8 cellular contexts compared by ENCODE assay signal in the genomic region with DNA sequence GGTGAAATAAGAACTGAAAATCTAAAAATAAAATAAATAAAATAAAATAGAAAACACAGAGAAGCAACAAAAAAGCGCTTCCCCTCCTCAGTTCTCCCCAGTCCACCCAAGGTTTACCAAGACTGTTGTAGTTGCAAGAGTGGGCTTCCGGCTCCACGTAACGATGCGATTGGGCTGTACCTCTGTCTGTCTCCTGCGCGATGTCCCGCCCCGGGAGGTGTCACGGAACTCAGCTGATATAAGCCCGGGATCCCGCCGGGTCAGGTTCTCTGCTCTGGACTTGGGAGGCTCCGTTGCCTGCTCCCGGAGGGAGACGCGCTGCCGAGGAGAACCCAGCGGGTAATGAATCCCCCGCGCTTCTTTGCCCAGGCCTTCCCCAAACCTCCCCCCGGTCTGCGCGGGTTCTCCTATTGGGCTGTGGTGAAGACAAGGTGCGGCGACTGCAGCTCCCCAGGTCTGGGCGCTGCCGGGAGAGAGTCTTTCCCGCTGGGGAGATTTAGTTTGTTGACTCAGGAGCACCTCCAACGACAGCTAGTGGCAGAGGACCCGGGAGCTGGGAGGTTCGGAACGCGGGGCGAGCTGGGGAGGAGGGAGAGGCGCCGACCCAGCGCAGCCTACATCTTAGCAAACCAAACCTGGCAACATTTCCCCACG. TPM values are rescaled to one million over a fixed set of nuclear protein-coding genes. Genes with fewer than 3 reads are reported as not detected.
DNase-seq lines count a peak whose midpoint lies in the region; ATAC-seq and TF ChIP-seq lines count a peak whose summit lies in the region.

SLFN5 (plus strand) TSS at position 268 of the 654 bp plus-strand sequence. CDS start 15,619 bp downstream, outside the sequence.

- peak within 1 kb of the TSS; percentile 98 for H3K4me3 Mint-ChIP-seq in HFFc6
- H3K4me3 Mint-ChIP-seq in T-helper 2 cell treated with Interferon-gamma antibody and Interleukin-4, amounts not matched to agents 5 μg/mL and 100 μg/mL, for 36 hours: peak within 1 kb of the TSS; percentile 95

- peaks cover 68% of the 10 kb centered on the region for H3K4me1 Mint-ChIP-seq in HFFc6 (ENCODE audit: low read depth)
- H3K4me1 Mint-ChIP-seq in T-helper 2 cell treated with Interferon-gamma antibody and Interleukin-4, amounts not matched to agents 5 μg/mL and 100 μg/mL, for 36 hours (ENCODE audit: low read depth): peaks cover 56% of the 10 kb centered on the region

- H3K4me1 ChIP-seq in ascending aorta (peaks cover 9 to 26% of the 10 kb centered on the region in 2 donors), right cardiac atrium (ENCODE audit: control insufficient read depth, insufficient read depth, low read length) (peaks cover 2% of the 10 kb centered on the region), psoas muscle (peaks cover 25% of the 10 kb centered on the region), urinary bladder (ENCODE audit: insufficient read depth) (no peaks in the 10 kb centered on the region)

- TF ChIP-seq CTCF in GM10266 (IDR thresholded peaks at IDR 0.05; ENCODE audit: control insufficient read depth, insufficient read depth, low read depth, missing control alignments) (no peak), HFFc6 (IDR thresholded peaks at IDR 0.05) (no peak), NB4 (IDR thresholded peaks at IDR 0.05; ENCODE audit: low read depth, low read length) (no peak), ascending aorta (IDR thresholded peaks at IDR 0.05) (no peak), psoas muscle (IDR thresholded peaks at IDR 0.05) (no peak)

- TF ChIP-seq POLR2A in NB4 (IDR thresholded peaks at IDR 0.05; ENCODE audit: extremely low read depth, insufficient read length): peak; percentile 58

- WGBS in right cardiac atrium: under 1% methylated on average over 39 of the region's 39 CpGs
- WGBS in psoas muscle, 3 donors: 0 to 1% (median 0%) methylated on average over 39 of the region's 39 CpGs
- under 1% methylated on average over 39 of the region's 39 CpGs for WGBS in urinary bladder

- peak; percentile 97 to 98 for ATAC-seq in right cardiac atrium
- peak; percentile 93 to 96 (median 94) for ATAC-seq in psoas muscle

- H3K36me3 Mint-ChIP-seq in HFFc6 (ENCODE audit: low read depth): peaks cover 11% of the 10 kb centered on the region
- H3K36me3 Mint-ChIP-seq in T-helper 2 cell treated with Interferon-gamma antibody and Interleukin-4, amounts not matched to agents 5 μg/mL and 100 μg/mL, for 36 hours (ENCODE audit: low read depth): peaks cover 67% of the 10 kb centered on the region

- DNase-seq in GM10266 (ENCODE audit: extremely low spot score): peak; percentile 94
- peak; percentile 93 for DNase-seq in HFFc6
- DNase-seq in NB4 (ENCODE audit: low read depth): peak; percentile 82
- peak; percentile 89 for DNase-seq in T-helper 2 cell treated with Interferon-gamma antibody and Interleukin-4, amounts not matched to agents 5 μg/mL and 100 μg/mL, for 36 hours (ENCODE audit: low spot score)
- DNase-seq in ascending aorta (ENCODE audit: low spot score in 2 of 2): peak; percentile 93 to 98
- peak; percentile 93 to 98 (median 97) for DNase-seq in right cardiac atrium
- DNase-seq in psoas muscle: peak; percentile 93 to 96

- H3K27ac ChIP-seq in ascending aorta (peak within 1 kb of the TSS; percentile 96 to 97), right cardiac atrium (ENCODE audit: low read length) (peak within 1 kb of the TSS; percentile 99), psoas muscle (peak within 1 kb of the TSS; percentile 91), urinary bladder (ENCODE audit: low read depth) (peak within 1 kb of the TSS; percentile 96)

- no peaks in the 10 kb centered on the region for H3K9me3 Mint-ChIP-seq in HFFc6
- H3K9me3 Mint-ChIP-seq in T-helper 2 cell treated with Interferon-gamma antibody and Interleukin-4, amounts not matched to agents 5 μg/mL and 100 μg/mL, for 36 hours: peaks cover 3% of the 10 kb centered on the region

- H3K27me3 ChIP-seq in ascending aorta: no peaks in the 10 kb centered on the region
- no peaks in the 10 kb centered on the region for H3K27me3 ChIP-seq in right cardiac atrium (ENCODE audit: control insufficient read depth, insufficient read depth)
- H3K27me3 ChIP-seq in psoas muscle (ENCODE audit: insufficient read depth in 3 of 3, low read length in 2 of 3): no peaks in the 10 kb centered on the region

- peak within 1 kb of the TSS; percentile 99 for H3K27ac Mint-ChIP-seq in HFFc6
- peak within 1 kb of the TSS; percentile 98 for H3K27ac Mint-ChIP-seq in T-helper 2 cell treated with Interferon-gamma antibody and Interleukin-4, amounts not matched to agents 5 μg/mL and 100 μg/mL, for 36 hours

- H3K4me3 ChIP-seq in NB4 (ENCODE audit: low read depth, low read length): peak within 1 kb of the TSS; percentile 66
- H3K4me3 ChIP-seq in ascending aorta: peak within 1 kb of the TSS; percentile 74 to 85
- H3K4me3 ChIP-seq in right cardiac atrium (ENCODE audit: low read length): peak within 1 kb of the TSS; percentile 94
- peak within 1 kb of the TSS; percentile 89 for H3K4me3 ChIP-seq in psoas muscle
- H3K4me3 ChIP-seq in urinary bladder (ENCODE audit: low read depth, low read length): peak within 1 kb of the TSS; percentile 70

- peaks cover 0 to 5% of the 10 kb centered on the region in 2 donors for H3K36me3 ChIP-seq in ascending aorta
- H3K36me3 ChIP-seq in psoas muscle (ENCODE audit: insufficient read depth in 1 of 2, low read depth in 1 of 2): peaks cover 0 to 5% of the 10 kb centered on the region in 2 donors
- H3K36me3 ChIP-seq in urinary bladder (ENCODE audit: insufficient read depth): no peaks in the 10 kb centered on the region

- H3K27me3 Mint-ChIP-seq in HFFc6 (ENCODE audit: insufficient read depth): peaks cover 4% of the 10 kb centered on the region
- H3K27me3 Mint-ChIP-seq in T-helper 2 cell treated with Interferon-gamma antibody and Interleukin-4, amounts not matched to agents 5 μg/mL and 100 μg/mL, for 36 hours (ENCODE audit: low read depth): peaks cover 3% of the 10 kb centered on the region

- intact Hi-C loops in ascending aorta (cut with DNase I) (loop anchor here (1.0 to 5.0 kb wide), 7 partner anchors 11 to 991 kb away; partner anchors contain the start of genes SLFN11, SLFN12 and TAF15), right cardiac atrium (cut with DNase I) (no loop called here), psoas muscle (cut with DNase I) (loop anchor here in 1 of 2 donors (1.0 to 10.0 kb wide), 3 partner anchors 11 to 96 kb away; partner anchors contain the start of gene UNC45B)

- H3K9me3 ChIP-seq in ascending aorta: no peaks in the 10 kb centered on the region
- H3K9me3 ChIP-seq in right cardiac atrium (ENCODE audit: control insufficient read depth, low read length): no peaks in the 10 kb centered on the region
- no peaks in the 10 kb centered on the region for H3K9me3 ChIP-seq in psoas muscle

RNA-seq across cellular contexts. Expression of gene SLFN5, which starts in this region (rescaled TPM):
- 10 to 100 TPM; 55.2 to 64.0 (median 56.1) TPM for total RNA-seq in HFFc6 (2021; fragmentation: NEBNext Ultra II Directional; extraction: Animal tissue kit (Norgen Biotek cat#: 25700))
- total RNA-seq in ascending aorta (13.0 TPM), right cardiac atrium (10 to 100 TPM; 10.3 to 24.0 (median 20.1) TPM), psoas muscle (10 to 100 TPM; 14.5 to 23.7 (median 20.0) TPM), urinary bladder (30.3 TPM)
- polyA plus RNA-seq in right cardiac atrium (3.9 TPM), psoas muscle (1 to 10 TPM; 1.7 to 9.4 (median 2.0) TPM), urinary bladder (12.6 TPM)

Comparison
In these comparisons a context has a peak if more than half of its experiments do, and no peak if none do; other contexts are left out.
1. Peak in every context shown above with its lines: DNase-seq, ATAC-seq, H3K4me3 ChIP-seq and H3K27ac ChIP-seq.